Comparison of ENCODE assay signal across 7 cellular contexts in the genomic region with DNA sequence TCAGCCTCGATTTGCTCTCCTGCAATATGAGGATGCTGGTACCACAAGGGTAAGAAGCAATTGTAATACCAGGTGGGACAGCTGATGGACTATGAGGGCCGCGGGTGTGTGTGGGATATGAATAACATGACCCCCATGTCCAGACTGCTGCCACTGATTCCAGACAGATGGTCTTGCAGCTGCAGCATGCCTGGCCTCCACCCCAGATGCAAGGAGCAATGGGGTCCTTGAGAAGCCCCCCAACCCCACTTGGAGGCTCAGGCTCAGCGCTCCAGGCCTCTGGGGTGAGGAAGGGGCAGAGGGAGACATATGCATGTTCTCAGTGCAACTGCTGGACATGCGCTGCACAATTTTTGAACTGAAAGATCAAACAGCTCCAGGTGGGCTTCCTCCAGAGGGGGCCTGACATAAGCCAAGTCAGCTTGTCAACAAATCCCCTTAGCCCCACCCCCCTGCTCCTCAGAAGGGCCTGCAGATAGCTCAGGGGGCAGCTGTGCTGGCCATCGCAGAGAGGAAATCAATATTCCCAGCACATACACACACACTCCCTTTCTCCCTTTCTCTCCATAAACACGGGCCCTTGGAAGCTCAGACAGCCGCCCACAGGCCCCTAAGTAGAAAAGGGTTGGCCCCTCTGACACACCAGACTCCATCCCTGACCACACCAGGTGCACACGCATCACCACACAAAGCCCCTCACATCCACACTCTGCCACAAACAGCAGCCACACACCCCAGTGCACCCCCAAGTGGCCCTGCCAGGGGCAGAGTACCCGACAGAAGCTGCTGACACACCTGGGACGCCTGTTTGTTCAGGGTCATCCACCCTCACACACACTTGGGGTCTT.
DNase-seq lines count a peak whose midpoint lies in the region; ATAC-seq, FAIRE-seq and TF ChIP-seq lines count a peak whose summit lies in the region.

No MANE protein-coding gene starts in this region.

- no peak for ATAC-seq in stimulated activated naive CD8-positive, alpha-beta T cell treated with anti-CD3 and anti-CD28 coated beads, Interleukin-15, amount 100 ng/mL, for 72 hours

- H3K4me3 ChIP-seq in Jurkat, Clone E6-1 (ENCODE audit: low read length): peak overlapping the region; percentile 43
- peak overlapping the region; percentile 69 to 84 (median 83) for H3K4me3 ChIP-seq in keratinocyte (ENCODE audit: control insufficient read depth in 2 of 3, extremely low read depth in 1 of 3, insufficient read depth in 2 of 3, low read depth in 1 of 3, low read length in 3 of 3)

- FAIRE-seq in keratinocyte (lab: Jason Lieb, UNC): peak; percentile 5

- dilution Hi-C loops in keratinocyte (cut with MboI; ENCODE audit: extremely low pct_ligation_motif_present, low sequenced_read_pairs): no loop called here

- peaks cover 0 to 7% of the 10 kb centered on the region in 2 experiments for H3K36me3 ChIP-seq in keratinocyte (ENCODE audit: control insufficient read depth in 2 of 2, extremely low read depth in 1 of 2, insufficient read depth in 2 of 2, low read length in 2 of 2)

- H4K20me1 ChIP-seq in keratinocyte (ENCODE audit: control insufficient read depth, extremely low read depth, insufficient read depth, low read length): peaks cover 5% of the 10 kb centered on the region

- H3K4me1 Mint-ChIP-seq in activated naive CD8-positive, alpha-beta T cell treated with anti-CD3 and anti-CD28 coated beads for 36 hours: peaks cover 69% of the 10 kb centered on the region
- H3K4me1 Mint-ChIP-seq in stimulated activated naive CD8-positive, alpha-beta T cell treated with anti-CD3 and anti-CD28 coated beads, Interleukin-15, amount 100 ng/mL, for 72 hours: peaks cover 74% of the 10 kb centered on the region

- peaks cover 1% of the 10 kb centered on the region for H3K36me3 Mint-ChIP-seq in activated naive CD8-positive, alpha-beta T cell treated with anti-CD3 and anti-CD28 coated beads for 36 hours

- H3K9me3 ChIP-seq in keratinocyte (ENCODE audit: control insufficient read depth, low read depth, low read length): no peaks in the 10 kb centered on the region

- peaks cover 9% of the 10 kb centered on the region for H3K4me1 ChIP-seq in keratinocyte (ENCODE audit: control insufficient read depth, extremely low read depth, insufficient read depth, low read length)

- H3K27me3 Mint-ChIP-seq in activated naive CD8-positive, alpha-beta T cell treated with anti-CD3 and anti-CD28 coated beads for 36 hours: no peaks in the 10 kb centered on the region
- no peaks in the 10 kb centered on the region for H3K27me3 Mint-ChIP-seq in stimulated activated naive CD8-positive, alpha-beta T cell treated with anti-CD3 and anti-CD28 coated beads, Interleukin-15, amount 100 ng/mL, for 72 hours

- TF ChIP-seq CTCF in keratinocyte (optimal IDR thresholded peaks at IDR 0.05 in 1 of 3, IDR thresholded peaks at IDR 0.05 in 1 of 3, conservative IDR thresholded peaks at IDR 0.05 in 1 of 3; ENCODE audit: extremely low read depth in 1 of 3, insufficient read depth in 2 of 3, low read length in 3 of 3): peak in 1 of 3 experiments; percentile 28

- peak overlapping the region; percentile 80 for H3K4me3 Mint-ChIP-seq in activated naive CD8-positive, alpha-beta T cell treated with anti-CD3 and anti-CD28 coated beads for 36 hours
- peak overlapping the region; percentile 83 to 84 for H3K4me3 Mint-ChIP-seq in stimulated activated naive CD8-positive, alpha-beta T cell treated with anti-CD3 and anti-CD28 coated beads, Interleukin-15, amount 100 ng/mL, for 72 hours

- no peak overlapping the region for H3K27ac Mint-ChIP-seq in activated naive CD8-positive, alpha-beta T cell treated with anti-CD3 and anti-CD28 coated beads for 36 hours
- no peak overlapping the region for H3K27ac Mint-ChIP-seq in stimulated activated naive CD8-positive, alpha-beta T cell treated with anti-CD3 and anti-CD28 coated beads, Interleukin-15, amount 100 ng/mL, for 72 hours

- H3K9me3 Mint-ChIP-seq in activated naive CD8-positive, alpha-beta T cell treated with anti-CD3 and anti-CD28 coated beads for 36 hours: no peaks in the 10 kb centered on the region
- no peaks in the 10 kb centered on the region for H3K9me3 Mint-ChIP-seq in stimulated activated naive CD8-positive, alpha-beta T cell treated with anti-CD3 and anti-CD28 coated beads, Interleukin-15, amount 100 ng/mL, for 72 hours

- peak overlapping the region; percentile 65 for H3K27ac ChIP-seq in keratinocyte (ENCODE audit: control insufficient read depth, insufficient read depth, low read length)

- H3K9me1 ChIP-seq in keratinocyte (ENCODE audit: control insufficient read depth, extremely low read depth, insufficient read depth, low read length): peaks cover 3% of the 10 kb centered on the region

- H3K4me2 ChIP-seq in keratinocyte (ENCODE audit: control insufficient read depth, extremely low read depth, insufficient read depth, low read depth, low read length): peak overlapping the region; percentile 90

- peak overlapping the region; percentile 83 for H3K9ac ChIP-seq in keratinocyte (ENCODE audit: control insufficient read depth, extremely low read depth, insufficient read depth, low read length)

- peaks cover 6% of the 10 kb centered on the region for H3K27me3 ChIP-seq in keratinocyte (ENCODE audit: control insufficient read depth, extremely low read depth, insufficient read depth, low read length)

- no peak for DNase-seq in Jurkat, Clone E6-1 (ENCODE audit: low read depth, low spot score)
- no peak for DNase-seq in activated naive CD8-positive, alpha-beta T cell treated with anti-CD3 and anti-CD28 coated beads for 36 hours
- no peak for DNase-seq in keratinocyte (ENCODE audit: low read depth, low spot score)
- no peak for DNase-seq in stimulated activated naive CD8-positive, alpha-beta T cell treated with anti-CD3 and anti-CD28 coated beads, Interleukin-15, amount 100 ng/mL, for 72 hours
- DNase-seq in iPS-NIHi11 (ENCODE audit: low spot score): no peak
- no peak for DNase-seq in foreskin melanocyte
- no peak for DNase-seq in NCI-H526 (lab: John Stamatoyannopoulos, UW)

- H3K79me2 ChIP-seq in keratinocyte (ENCODE audit: control insufficient read depth, insufficient read depth, low read length): peaks cover 25% of the 10 kb centered on the region

- no peak overlapping the region for H2AFZ ChIP-seq in keratinocyte (ENCODE audit: control insufficient read depth, low read length)
